8 cellular contexts compared by ENCODE assay signal in genomic region chrX:103175944-103176753, GRCh38. TPM values are rescaled to one million over a fixed set of nuclear protein-coding genes. Genes with fewer than 3 reads are reported as not detected.
DNase-seq lines count a peak whose midpoint lies in the region; ATAC-seq lines count a peak whose summit lies in the region.

No MANE protein-coding gene starts in this region.

- H3K4me1 Mint-ChIP-seq in naive B cell = peaks cover 0 to 6% (median 0%) of the 10 kb centered on the region in 3 donors

- ATAC-seq in HG02870 (IDR thresholded peaks at IDR 0.05; ENCODE audit: unreplicated experiment) (peak; percentile 83), naive B cell (ENCODE audit: low read depth in 2 of 2) (no peak)

- peaks cover 0 to 2% (median 0%) of the 10 kb centered on the region in 7 donors for H3K9me3 Mint-ChIP-seq in naive B cell

- peak; percentile 32 for DNase-seq in NCI-H2171 treated with DMSO at 0.1 percent for 48 hours (lab: John Stamatoyannopoulos, UW)
- DNase-seq in NCI-H2171 (lab: John Stamatoyannopoulos, UW) = no peak
- DNase-seq in NCI-H524 treated with DMSO at 0.1 percent for 48 hours (lab: John Stamatoyannopoulos, UW) = peak; percentile 15
- peak; percentile 71 for DNase-seq in activated CD8-positive, alpha-beta memory T cell treated with anti-CD3 and anti-CD28 coated beads, Interleukin-2, amount 50 U/mL, for 48 hours
- peak; percentile 38 for DNase-seq in epidermal melanocyte (ENCODE audit: insufficient read length, low spot score)
- DNase-seq in naive B cell = peak; percentile 7
- peak; percentile 74 for DNase-seq in superior temporal gyrus (ENCODE audit: extremely low spot score)

- H3K27me3 Mint-ChIP-seq in naive B cell = peaks cover 5 to 37% (median 11%) of the 10 kb centered on the region in 3 donors

- H3K36me3 Mint-ChIP-seq in naive B cell = no peaks in the 10 kb centered on the region

- no peak overlapping the region for H3K4me3 Mint-ChIP-seq in naive B cell

- peak overlapping the region in 1 of 6 donors; percentile 1 for H3K27ac Mint-ChIP-seq in naive B cell

RNA-seq across cellular contexts. Expression of gene BEX4, which starts 38.8 kb away (rescaled TPM):
- 100 to 1,000 TPM in 1 of 6 donors, 10 to 100 TPM in 5; 69.7 to 102 (median 78.0) TPM for polyA plus RNA-seq in naive B cell (ENCODE audit: low read depth in 6 of 6)
